13 cellular contexts compared by ENCODE assay signal in genomic region chr15:67177750-67178149, GRCh38.
A peak's percentile ranks its signal among the peaks of the same experiment; 100 is the strongest.
DNase-seq lines count a peak whose midpoint lies in the region; ATAC-seq and TF ChIP-seq lines count a peak whose summit lies in the region.
"Had no signal": no experiment of that assay in that cellular context is flagged by ENCODE, and none has a peak within 500 bp of the region (broad histone marks: within the 10 kb centered on the region; RNA-seq: fewer than 3 reads in every experiment).

No MANE protein-coding gene starts in this region.

- no peaks in the 10 kb centered on the region for H3K9me3 ChIP-seq in cardiac muscle cell (ENCODE audit: low read depth)
- H3K9me3 ChIP-seq: BE2C had no signal

- H4K5ac ChIP-seq in mesendoderm (ENCODE audit: low read length), result no peak overlapping the region

- no peak overlapping the region for H4K8ac ChIP-seq in mesendoderm (ENCODE audit: low read depth, low read length)

- H2BK15ac ChIP-seq in mesendoderm (replicated peaks; ENCODE audit: low read depth), result no peak overlapping the region

- H2BK5ac ChIP-seq in mesendoderm (ENCODE audit: low read length), result no peak overlapping the region

- intact Hi-C loops in Right ventricle myocardium inferior (cut with DNase I), result no loop called here

- peak overlapping the region; percentile 34 for H2AK5ac ChIP-seq in mesendoderm (ENCODE audit: low read length)

- no peak overlapping the region for H3K18ac ChIP-seq in mesendoderm (ENCODE audit: low read length)

- H3K27me3 ChIP-seq in cardiac muscle cell (no peaks in the 10 kb centered on the region), mesendoderm (ENCODE audit: insufficient read depth, low read length, poor library complexity) (no peaks in the 10 kb centered on the region)
- H3K27me3 ChIP-seq: BE2C had no signal

- no peak overlapping the region for H3K4me3 ChIP-seq in cardiac muscle cell
- no peak overlapping the region for H3K4me3 ChIP-seq in choroid plexus epithelial cell (ENCODE audit: low read depth, low read length)
- no peak overlapping the region for H3K4me3 ChIP-seq in mesendoderm (ENCODE audit: low read length)

- no peak for ATAC-seq in Right ventricle myocardium inferior

- WGBS in mesendoderm (ENCODE audit: extremely low coverage, insufficient coverage, low lambda C conversion rate), result no CpG with 5 or more reads among the region's 6 CpGs

- peaks cover 12% of the 10 kb centered on the region for H3K36me3 ChIP-seq in cardiac muscle cell
- no peaks in the 10 kb centered on the region for H3K36me3 ChIP-seq in mesendoderm (ENCODE audit: control insufficient read depth, insufficient read depth, low read length)
- H3K36me3 ChIP-seq: BE2C had no signal

- no peaks in the 10 kb centered on the region for H3K79me2 ChIP-seq in mesendoderm (ENCODE audit: control insufficient read depth, insufficient read depth, low read length)

- TF ChIP-seq CTCF in cardiac muscle cell (IDR thresholded peaks at IDR 0.05; ENCODE audit: low read depth, low read length), result no peak
- no peak for TF ChIP-seq CTCF in choroid plexus epithelial cell (conservative IDR thresholded peaks at IDR 0.05; ENCODE audit: low read depth, low read length)

- H3K4me1 ChIP-seq in cardiac muscle cell (ENCODE audit: low read depth) (peaks cover 49% of the 10 kb centered on the region), mesendoderm (ENCODE audit: control insufficient read depth, low read depth, low read length) (peaks cover 31% of the 10 kb centered on the region)

- no peak overlapping the region for H2BK120ac ChIP-seq in mesendoderm (ENCODE audit: low read depth, low read length)

- no peak overlapping the region for H3K4me2 ChIP-seq in mesendoderm (ENCODE audit: low read length)

- DNase-seq in cardiac muscle cell (ENCODE audit: low read depth in 1 of 2, low spot score in 1 of 2), result no peak
- no peak for DNase-seq in Right ventricle myocardium inferior (ENCODE audit: missing footprints)
- DNase-seq in choroid plexus epithelial cell (ENCODE audit: low read depth), result peak; percentile 61
- DNase-seq in mesendoderm, result no peak
- no peak for DNase-seq in NCI-H1694 (lab: John Stamatoyannopoulos, UW)
- DNase-seq in NOMO-1 treated with dmso at 0.1 percent for 144 hours (lab: John Stamatoyannopoulos, UW; ENCODE audit: unreplicated experiment), result no peak
- DNase-seq in dedifferentiated amniotic fluid mesenchymal stem cell (ENCODE audit: extremely low spot score), result no peak
- DNase-seq in NCI-H2227 (lab: John Stamatoyannopoulos, UW; ENCODE audit: unreplicated experiment), result no peak
- DNase-seq: activated CD4-positive, CD25-positive, alpha-beta regulatory T cell treated with anti-CD3 and anti-CD28 coated beads, Interleukin-2, amount 50 U/mL, for 72 hours; activated naive CD4-positive, alpha-beta T cell treated with Interleukin-2 at 50 U/mL for 16 hours; BE2C; NCI-H2081 treated with DMSO at 0.1 percent for 48 hours; retina had no signal

- no peak overlapping the region for H3K9ac ChIP-seq in mesendoderm (ENCODE audit: low read length)

- peak overlapping the region; percentile 93 for H3K27ac ChIP-seq in cardiac muscle cell
- H3K27ac ChIP-seq in mesendoderm (ENCODE audit: low read depth, low read length), result no peak overlapping the region

- no peak overlapping the region for H3K23ac ChIP-seq in mesendoderm (ENCODE audit: low read length)

- H3K79me1 ChIP-seq in mesendoderm (ENCODE audit: low read length), result no peaks in the 10 kb centered on the region

- H3K56ac ChIP-seq in mesendoderm (ENCODE audit: low read length), result no peak overlapping the region

- H3K4ac ChIP-seq in mesendoderm (ENCODE audit: low read depth, low read length), result peak overlapping the region; percentile 21
